Comparison of ENCODE assay signal across 1 cellular context in the genomic region with DNA sequence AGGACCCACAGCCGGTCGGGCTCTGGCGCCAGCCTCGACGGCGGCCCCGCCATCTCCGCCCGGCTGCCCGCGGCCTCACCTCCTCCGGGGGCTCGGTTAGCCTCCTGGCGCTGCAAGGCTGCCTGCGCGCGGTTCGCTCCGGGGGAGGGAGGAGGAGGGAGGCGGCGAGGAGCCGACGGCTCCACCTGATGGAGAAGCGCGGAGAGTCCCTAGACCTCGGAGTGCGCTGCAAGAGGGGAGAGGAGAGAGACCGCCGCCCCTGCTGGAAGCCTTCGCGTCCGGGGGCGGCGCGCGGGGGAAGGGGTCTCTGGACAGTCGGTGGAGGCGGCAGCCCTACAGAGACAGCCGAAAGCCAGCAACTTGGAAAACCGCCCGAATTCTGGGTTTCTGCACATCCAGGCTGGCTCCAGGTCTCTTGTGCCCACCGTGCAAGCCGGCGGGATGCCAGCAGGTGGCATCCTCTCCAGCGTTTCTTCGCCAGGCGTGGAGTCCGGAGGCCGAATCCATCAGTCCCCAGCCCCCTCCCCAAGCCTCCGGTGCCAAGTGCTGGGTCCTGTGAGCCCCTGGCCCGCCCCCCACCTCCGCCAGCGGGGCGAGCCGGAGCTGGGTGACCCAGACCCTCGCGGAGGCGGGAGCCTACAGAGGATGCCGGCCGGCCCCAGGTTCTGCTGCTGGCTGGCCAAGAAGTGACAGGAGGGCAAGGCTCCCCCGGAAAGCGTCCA.
A peak's percentile ranks its signal among the peaks of the same experiment; 100 is the strongest.
TF ChIP-seq lines count a peak whose summit lies in the region.

No MANE protein-coding gene starts in this region.

TF ChIP-seq in GM12878, 131 proteins besides CTCF, POLR2A, EP300 and RAD21:
- TF ChIP-seq CREB1 (IDR thresholded peaks at IDR 0.05; ENCODE audit: low read depth) (no peak), FOXM1 (IDR thresholded peaks at IDR 0.05; ENCODE audit: low read depth, low read length) (no peak), MXI1 (IDR thresholded peaks at IDR 0.05; ENCODE audit: low read depth, low read length) (no peak), NR2C2 (IDR thresholded peaks at IDR 0.05; ENCODE audit: borderline replicate concordance, control insufficient read depth, insufficient read length, low read depth) (no peak), RBBP5 (conservative IDR thresholded peaks at IDR 0.05) (no peak), SUZ12 (IDR thresholded peaks at IDR 0.05; ENCODE audit: unreplicated experiment) (peak; percentile 29)
- TF ChIP-seq, protein P1, sequence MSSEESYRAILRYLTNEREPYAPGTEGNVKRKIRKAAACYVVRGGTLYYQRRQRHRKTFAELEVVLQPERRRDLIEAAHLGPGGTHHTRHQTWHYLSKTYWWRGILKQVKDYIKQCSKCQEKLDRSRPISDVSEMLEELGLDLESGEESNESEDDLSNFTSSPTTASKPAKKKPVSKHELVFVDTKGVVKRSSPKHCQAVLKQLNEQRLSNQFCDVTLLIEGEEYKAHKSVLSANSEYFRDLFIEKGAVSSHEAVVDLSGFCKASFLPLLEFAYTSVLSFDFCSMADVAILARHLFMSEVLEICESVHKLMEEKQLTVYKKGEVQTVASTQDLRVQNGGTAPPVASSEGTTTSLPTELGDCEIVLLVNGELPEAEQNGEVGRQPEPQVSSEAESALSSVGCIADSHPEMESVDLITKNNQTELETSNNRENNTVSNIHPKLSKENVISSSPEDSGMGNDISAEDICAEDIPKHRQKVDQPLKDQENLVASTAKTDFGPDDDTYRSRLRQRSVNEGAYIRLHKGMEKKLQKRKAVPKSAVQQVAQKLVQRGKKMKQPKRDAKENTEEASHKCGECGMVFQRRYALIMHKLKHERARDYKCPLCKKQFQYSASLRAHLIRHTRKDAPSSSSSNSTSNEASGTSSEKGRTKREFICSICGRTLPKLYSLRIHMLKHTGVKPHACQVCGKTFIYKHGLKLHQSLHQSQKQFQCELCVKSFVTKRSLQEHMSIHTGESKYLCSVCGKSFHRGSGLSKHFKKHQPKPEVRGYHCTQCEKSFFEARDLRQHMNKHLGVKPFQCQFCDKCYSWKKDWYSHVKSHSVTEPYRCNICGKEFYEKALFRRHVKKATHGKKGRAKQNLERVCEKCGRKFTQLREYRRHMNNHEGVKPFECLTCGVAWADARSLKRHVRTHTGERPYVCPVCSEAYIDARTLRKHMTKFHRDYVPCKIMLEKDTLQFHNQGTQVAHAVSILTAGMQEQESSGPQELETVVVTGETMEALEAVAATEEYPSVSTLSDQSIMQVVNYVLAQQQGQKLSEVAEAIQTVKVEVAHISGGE (CRISPR knock-in tag; IDR thresholded peaks at IDR 0.05) = no peak
- TF ChIP-seq, protein P2, sequence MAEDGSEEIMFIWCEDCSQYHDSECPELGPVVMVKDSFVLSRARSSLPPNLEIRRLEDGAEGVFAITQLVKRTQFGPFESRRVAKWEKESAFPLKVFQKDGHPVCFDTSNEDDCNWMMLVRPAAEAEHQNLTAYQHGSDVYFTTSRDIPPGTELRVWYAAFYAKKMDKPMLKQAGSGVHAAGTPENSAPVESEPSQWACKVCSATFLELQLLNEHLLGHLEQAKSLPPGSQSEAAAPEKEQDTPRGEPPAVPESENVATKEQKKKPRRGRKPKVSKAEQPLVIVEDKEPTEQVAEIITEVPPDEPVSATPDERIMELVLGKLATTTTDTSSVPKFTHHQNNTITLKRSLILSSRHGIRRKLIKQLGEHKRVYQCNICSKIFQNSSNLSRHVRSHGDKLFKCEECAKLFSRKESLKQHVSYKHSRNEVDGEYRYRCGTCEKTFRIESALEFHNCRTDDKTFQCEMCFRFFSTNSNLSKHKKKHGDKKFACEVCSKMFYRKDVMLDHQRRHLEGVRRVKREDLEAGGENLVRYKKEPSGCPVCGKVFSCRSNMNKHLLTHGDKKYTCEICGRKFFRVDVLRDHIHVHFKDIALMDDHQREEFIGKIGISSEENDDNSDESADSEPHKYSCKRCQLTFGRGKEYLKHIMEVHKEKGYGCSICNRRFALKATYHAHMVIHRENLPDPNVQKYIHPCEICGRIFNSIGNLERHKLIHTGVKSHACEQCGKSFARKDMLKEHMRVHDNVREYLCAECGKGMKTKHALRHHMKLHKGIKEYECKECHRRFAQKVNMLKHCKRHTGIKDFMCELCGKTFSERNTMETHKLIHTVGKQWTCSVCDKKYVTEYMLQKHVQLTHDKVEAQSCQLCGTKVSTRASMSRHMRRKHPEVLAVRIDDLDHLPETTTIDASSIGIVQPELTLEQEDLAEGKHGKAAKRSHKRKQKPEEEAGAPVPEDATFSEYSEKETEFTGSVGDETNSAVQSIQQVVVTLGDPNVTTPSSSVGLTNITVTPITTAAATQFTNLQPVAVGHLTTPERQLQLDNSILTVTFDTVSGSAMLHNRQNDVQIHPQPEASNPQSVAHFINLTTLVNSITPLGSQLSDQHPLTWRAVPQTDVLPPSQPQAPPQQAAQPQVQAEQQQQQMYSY (CRISPR knock-in tag; IDR thresholded peaks at IDR 0.05) = no peak
